Comparison of ENCODE assay signal across 8 cellular contexts in genomic region chr20:32820698-32821378, GRCh38. TPM values are rescaled to one million over a fixed set of nuclear protein-coding genes. Genes with fewer than 3 reads are reported as not detected.
DNase-seq lines count a peak whose midpoint lies in the region; ATAC-seq and TF ChIP-seq lines count a peak whose summit lies in the region.

No MANE protein-coding gene starts in this region.

- H3K9me3 Mint-ChIP-seq in CD4-positive, alpha-beta memory T cell = no peaks in the 10 kb centered on the region
- H3K9me3 Mint-ChIP-seq in nephron = no peaks in the 10 kb centered on the region

- peak overlapping the region; percentile 98 to 100 (median 99) for H3K27ac Mint-ChIP-seq in CD4-positive, alpha-beta memory T cell
- peak overlapping the region; percentile 77 to 89 (median 87) for H3K27ac Mint-ChIP-seq in nephron

- H3K27ac ChIP-seq in CD4-positive, alpha-beta memory T cell (ENCODE audit: low read depth, low read length) = peak overlapping the region; percentile 90
- H3K27ac ChIP-seq in duodenal mucosa (ENCODE audit: low read depth, low read length) = peak overlapping the region; percentile 92

- no peaks in the 10 kb centered on the region for H3K27me3 ChIP-seq in CD4-positive, alpha-beta memory T cell (ENCODE audit: insufficient read depth, low read length)
- H3K27me3 ChIP-seq in duodenal mucosa (ENCODE audit: control insufficient read depth in 1 of 2, insufficient read depth in 2 of 2, low read length in 2 of 2) = no peaks in the 10 kb centered on the region

- peaks cover 49% of the 10 kb centered on the region for H3K4me1 ChIP-seq in CD4-positive, alpha-beta memory T cell (ENCODE audit: insufficient read depth, low read length)
- H3K4me1 ChIP-seq in duodenal mucosa (ENCODE audit: control insufficient read depth in 1 of 2, insufficient read depth in 2 of 2, low read length in 2 of 2) = peaks cover 27 to 28% of the 10 kb centered on the region in 2 donors

- no peak for TF ChIP-seq POLR2A in NB4 (IDR thresholded peaks at IDR 0.05; ENCODE audit: extremely low read depth, insufficient read length)

- peak overlapping the region; percentile 89 for H3K9ac ChIP-seq in duodenal mucosa (ENCODE audit: low read depth in 1 of 2, low read length in 2 of 2)

- peaks cover 0 to 19% of the 10 kb centered on the region in 2 donors for H3K36me3 Mint-ChIP-seq in CD4-positive, alpha-beta memory T cell
- H3K36me3 Mint-ChIP-seq in nephron (ENCODE audit: low read depth) = no peaks in the 10 kb centered on the region

- peak overlapping the region; percentile 83 to 94 for H3K4me3 ChIP-seq in CD4-positive, alpha-beta memory T cell (ENCODE audit: low read length in 2 of 2)
- peak overlapping the region; percentile 89 for H3K4me3 ChIP-seq in NB4 (ENCODE audit: low read depth, low read length)
- peak overlapping the region; percentile 78 to 94 for H3K4me3 ChIP-seq in duodenal mucosa (ENCODE audit: low read depth in 1 of 2, low read length in 2 of 2)

- H3K4me3 Mint-ChIP-seq in CD4-positive, alpha-beta memory T cell = peak overlapping the region; percentile 96 to 99 (median 98)
- peak overlapping the region; percentile 75 to 94 (median 90) for H3K4me3 Mint-ChIP-seq in nephron

- intact Hi-C loops in CD4-positive, alpha-beta memory T cell (cut with micrococcal nuclease) = loop anchor here (1.0 to 10.0 kb wide), 3 partner anchors 11 to 154 kb away; no protein-coding TSS in a partner anchor

- no peaks in the 10 kb centered on the region for H3K36me3 ChIP-seq in CD4-positive, alpha-beta memory T cell (ENCODE audit: insufficient read depth, low read length)
- peaks cover 0 to 2% of the 10 kb centered on the region in 2 donors for H3K36me3 ChIP-seq in duodenal mucosa (ENCODE audit: control insufficient read depth in 1 of 2, insufficient read depth in 2 of 2, low read length in 2 of 2)

- TF ChIP-seq CTCF in NB4 (IDR thresholded peaks at IDR 0.05; ENCODE audit: low read depth, low read length) = no peak
- no peak for TF ChIP-seq CTCF in nephron (IDR thresholded peaks at IDR 0.05; ENCODE audit: unreplicated experiment in 3 of 3)

- POLR2A ChIA-PET in CD4-positive, alpha-beta memory T cell (lab: Charles Lee; ENCODE audit: partially characterized antibody) = interaction anchor here (0.7 to 3.0 kb wide), 13 partner anchors 8 to 1051 kb away, joined by 3 to 38 read pairs (median 4); partner anchors contain the start of gene COMMD7

- no peaks in the 10 kb centered on the region for H3K27me3 Mint-ChIP-seq in CD4-positive, alpha-beta memory T cell
- H3K27me3 Mint-ChIP-seq in nephron (ENCODE audit: low read depth) = peaks cover 3% of the 10 kb centered on the region

- CTCF ChIA-PET in CD4-positive, alpha-beta memory T cell (lab: Charles Lee; ENCODE audit: partially characterized antibody) = interaction anchor here (0.7 to 2.1 kb wide), 3 partner anchors 9 to 831 kb away, joined by 3 to 8 read pairs (median 6); no protein-coding TSS in a partner anchor

- no peaks in the 10 kb centered on the region for H3K9me3 ChIP-seq in CD4-positive, alpha-beta memory T cell (ENCODE audit: control insufficient read depth in 1 of 2, low read length in 2 of 2)
- H3K9me3 ChIP-seq in duodenal mucosa (ENCODE audit: control insufficient read depth in 1 of 2, low read length in 2 of 2) = no peaks in the 10 kb centered on the region

- DNase-seq in CD4-positive, alpha-beta memory T cell = peak in 2 of 5 donors; percentile 9 to 36
- DNase-seq in NB4 (ENCODE audit: low read depth) (no peak), NCI-H526 (lab: John Stamatoyannopoulos, UW) (no peak), middle frontal gyrus (ENCODE audit: extremely low spot score, low spot score) (no peak)

- ATAC-seq in HG02973 (IDR thresholded peaks at IDR 0.05; ENCODE audit: unreplicated experiment) (no peak), GM21515 (IDR thresholded peaks at IDR 0.05; ENCODE audit: unreplicated experiment) (no peak)

- peaks cover 37 to 54% (median 42%) of the 10 kb centered on the region in 4 donors for H3K4me1 Mint-ChIP-seq in CD4-positive, alpha-beta memory T cell
- peaks cover 39% of the 10 kb centered on the region for H3K4me1 Mint-ChIP-seq in nephron

RNA-seq across cellular contexts. Expression of gene MAPRE1, which starts 1.1 kb away (rescaled TPM):
- total RNA-seq in CD4-positive, alpha-beta memory T cell = 10 to 100 TPM; 78.1 to 78.6 TPM
- 100 to 1,000 TPM in 1 of 2 donors, 10 to 100 TPM in 1; 95.9 to 140 TPM for polyA plus RNA-seq in CD4-positive, alpha-beta memory T cell

RNA-seq across cellular contexts. Expression of gene EFCAB8, which starts 37.9 kb away (rescaled TPM):
- 1 to 10 TPM; 1.5 to 1.8 TPM for total RNA-seq in CD4-positive, alpha-beta memory T cell
- not detected for polyA plus RNA-seq in CD4-positive, alpha-beta memory T cell

RNA-seq across cellular contexts. Expression of gene DNMT3B, which starts 58.7 kb away (rescaled TPM):
- under 1 TPM; 0.38 to 0.47 TPM for total RNA-seq in CD4-positive, alpha-beta memory T cell
- under 1 TPM in 1 of 2 donors, not detected in 1; 0.16 TPM for polyA plus RNA-seq in CD4-positive, alpha-beta memory T cell
